In the genomic region with DNA sequence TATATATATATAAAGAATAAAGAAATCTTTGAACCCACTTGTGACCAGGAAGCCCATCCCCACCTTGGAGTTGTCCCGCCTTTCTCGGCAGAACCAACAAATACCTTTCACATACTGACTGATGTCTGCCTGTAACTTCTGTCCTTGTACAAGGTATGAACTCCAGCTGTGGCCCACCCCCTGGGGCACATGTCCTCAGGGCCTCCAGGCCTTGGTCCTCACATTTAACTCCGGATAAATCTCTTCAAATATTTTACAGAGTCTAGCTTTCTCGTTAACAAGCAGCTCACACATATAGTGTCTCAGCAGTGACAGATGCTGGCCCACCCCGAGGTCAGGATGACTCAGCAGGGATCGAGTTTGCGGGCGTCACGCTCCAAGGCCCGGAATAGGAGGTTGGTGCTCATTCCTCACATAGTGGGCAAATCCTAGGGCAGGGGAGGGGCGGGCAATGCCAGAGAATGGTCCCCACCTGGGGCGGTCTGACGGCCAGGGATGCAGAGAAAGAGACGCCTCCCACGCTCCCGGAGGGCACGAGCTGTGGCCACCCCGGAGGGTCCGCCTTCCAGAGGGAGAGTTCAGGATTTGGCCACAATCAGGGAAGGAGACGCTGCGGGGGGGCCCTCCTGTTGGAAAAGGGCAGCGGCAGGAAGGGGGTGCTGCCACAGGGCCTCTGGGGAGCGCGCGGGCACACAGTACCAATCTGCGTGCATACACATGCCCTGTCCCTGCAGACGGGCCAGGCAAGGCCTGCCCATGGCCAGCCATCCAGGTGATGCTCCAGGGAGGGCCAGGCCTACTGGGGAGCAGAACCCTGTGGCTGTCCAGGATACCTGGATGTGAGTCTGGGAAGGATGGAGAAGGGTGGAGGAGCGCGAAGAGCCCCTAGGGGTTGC, we compare ENCODE assay signal across 8 cellular contexts.
DNase-seq lines count a peak whose midpoint lies in the region; ATAC-seq and TF ChIP-seq lines count a peak whose summit lies in the region.
"Not testable (repeated sequence)": the region's sequence is repeated elsewhere in the genome, so short reads cannot be mapped to it uniquely, and the experiment has no call there.

No MANE protein-coding gene starts in this region.

- H3K4me3 Mint-ChIP-seq in CD14-positive monocyte; natural killer cell; stimulated activated naive CD8-positive, alpha-beta T cell treated with anti-CD3 and anti-CD28 coated beads, Interleukin-15, Interleukin-2, amounts not matched to agents 100 ng/mL and 50 ng/mL, for 24 hours: not testable (repeated sequence)
- H3K4me3 Mint-ChIP-seq in IgD-negative memory B cell = peak overlapping the region in 3 of 4 donors; percentile 69 to 77 (median 72)
- H3K4me3 Mint-ChIP-seq in activated naive CD8-positive, alpha-beta T cell = peak overlapping the region; percentile 51
- H3K4me3 Mint-ChIP-seq in effector memory CD8-positive, alpha-beta T cell = peak overlapping the region in 1 of 2 donors; percentile 33

- TF ChIP-seq CTCF in CD14-positive monocyte (IDR thresholded peaks at IDR 0.05); natural killer cell (IDR thresholded peaks at IDR 0.05): not testable (repeated sequence)

- not testable (repeated sequence) for H3K9me3 Mint-ChIP-seq in CD14-positive monocyte; IgD-negative memory B cell; activated naive CD8-positive, alpha-beta T cell (ENCODE audit: low read depth); effector memory CD8-positive, alpha-beta T cell; natural killer cell; stimulated activated naive CD8-positive, alpha-beta T cell treated with anti-CD3 and anti-CD28 coated beads, Interleukin-15, Interleukin-2, amounts not matched to agents 100 ng/mL and 50 ng/mL, for 24 hours

- H3K27ac Mint-ChIP-seq in CD14-positive monocyte (peak overlapping the region in 3 of 7 donors; percentile 38 to 79 (median 79)), IgD-negative memory B cell (peak overlapping the region; percentile 80 to 92 (median 91)), natural killer cell (peak overlapping the region; percentile 45 to 58)
- H3K27ac Mint-ChIP-seq in activated naive CD8-positive, alpha-beta T cell = peak overlapping the region; percentile 87
- peak overlapping the region; percentile 87 to 95 for H3K27ac Mint-ChIP-seq in effector memory CD8-positive, alpha-beta T cell
- peak overlapping the region; percentile 60 for H3K27ac Mint-ChIP-seq in stimulated activated naive CD8-positive, alpha-beta T cell treated with anti-CD3 and anti-CD28 coated beads, Interleukin-15, Interleukin-2, amounts not matched to agents 100 ng/mL and 50 ng/mL, for 24 hours

- H3K27ac ChIP-seq in right cardiac atrium (ENCODE audit: low read length) = peak overlapping the region; percentile 43

- not testable (repeated sequence) for H3K27me3 ChIP-seq in right cardiac atrium (ENCODE audit: control insufficient read depth, insufficient read depth)

- DNase-seq in CD14-positive monocyte (ENCODE audit: low spot score) (peak; percentile 55), SW480 (ENCODE audit: low spot score) (peak; percentile 56), right cardiac atrium (peak; percentile 71 to 88 (median 88)), natural killer cell (peak; percentile 14)
- DNase-seq in effector memory CD8-positive, alpha-beta T cell = not testable (repeated sequence)

- not testable (repeated sequence) for ATAC-seq in effector memory CD8-positive, alpha-beta T cell (replicated peaks); natural killer cell
- peak; percentile 29 to 50 for ATAC-seq in right cardiac atrium

- H3K27me3 Mint-ChIP-seq in CD14-positive monocyte (ENCODE audit: low read depth in 3 of 3); IgD-negative memory B cell; activated naive CD8-positive, alpha-beta T cell; effector memory CD8-positive, alpha-beta T cell; natural killer cell (ENCODE audit: low read depth in 2 of 2); stimulated activated naive CD8-positive, alpha-beta T cell treated with anti-CD3 and anti-CD28 coated beads, Interleukin-15, Interleukin-2, amounts not matched to agents 100 ng/mL and 50 ng/mL, for 24 hours: not testable (repeated sequence)

- intact Hi-C loops in CD14-positive monocyte (cut with micrococcal nuclease); right cardiac atrium (cut with DNase I); natural killer cell (cut with micrococcal nuclease): not testable (repeated sequence)

- H3K36me3 Mint-ChIP-seq in CD14-positive monocyte = peaks cover 36 to 59% of the 10 kb centered on the region in 2 donors
- not testable (repeated sequence) for H3K36me3 Mint-ChIP-seq in IgD-negative memory B cell; activated naive CD8-positive, alpha-beta T cell; natural killer cell
- H3K36me3 Mint-ChIP-seq in effector memory CD8-positive, alpha-beta T cell (ENCODE audit: insufficient read depth) = peaks cover 68% of the 10 kb centered on the region
- peaks cover 44% of the 10 kb centered on the region for H3K36me3 Mint-ChIP-seq in stimulated activated naive CD8-positive, alpha-beta T cell treated with anti-CD3 and anti-CD28 coated beads, Interleukin-15, Interleukin-2, amounts not matched to agents 100 ng/mL and 50 ng/mL, for 24 hours (ENCODE audit: low read depth)

- H3K4me1 Mint-ChIP-seq in CD14-positive monocyte (peaks cover 50% of the 10 kb centered on the region), IgD-negative memory B cell (peaks cover 52 to 67% (median 53%) of the 10 kb centered on the region in 3 donors), natural killer cell (peaks cover 32 to 47% of the 10 kb centered on the region in 2 donors)
- peaks cover 70% of the 10 kb centered on the region for H3K4me1 Mint-ChIP-seq in activated naive CD8-positive, alpha-beta T cell (ENCODE audit: low read depth)
- peaks cover 69 to 79% of the 10 kb centered on the region in 2 donors for H3K4me1 Mint-ChIP-seq in effector memory CD8-positive, alpha-beta T cell (ENCODE audit: low read depth in 2 of 2)
- H3K4me1 Mint-ChIP-seq in stimulated activated naive CD8-positive, alpha-beta T cell treated with anti-CD3 and anti-CD28 coated beads, Interleukin-15, Interleukin-2, amounts not matched to agents 100 ng/mL and 50 ng/mL, for 24 hours (ENCODE audit: low read depth) = peaks cover 88% of the 10 kb centered on the region

- WGBS in right cardiac atrium = 55% methylated on average over 29 of the region's 29 CpGs

- H3K9me3 ChIP-seq in right cardiac atrium (ENCODE audit: control insufficient read depth, low read length) = not testable (repeated sequence)

- not testable (repeated sequence) for H3K4me3 ChIP-seq in right cardiac atrium (ENCODE audit: low read length)

- peaks cover 33% of the 10 kb centered on the region for H3K4me1 ChIP-seq in right cardiac atrium (ENCODE audit: control insufficient read depth, insufficient read depth, low read length)
